ENCODE assay signal across 18 cellular contexts in genomic region chr1:235735630-235736029, GRCh38.
DNase-seq lines count a peak whose midpoint lies in the region; ATAC-seq and TF ChIP-seq lines count a peak whose summit lies in the region.
"Had no signal": no experiment of that assay in that cellular context is flagged by ENCODE, and none has a peak within 500 bp of the region (broad histone marks: within the 10 kb centered on the region; RNA-seq: fewer than 3 reads in every experiment).

No MANE protein-coding gene starts in this region.

- H3K4me1 Mint-ChIP-seq in stimulated activated naive CD8-positive, alpha-beta T cell treated with anti-CD3 and anti-CD28 coated beads, Interleukin-15, amount 100 ng/mL, for 72 hours, result no peaks in the 10 kb centered on the region
- H3K4me1 Mint-ChIP-seq in activated T-helper 17 cell treated with anti-CD3 and anti-CD28 coated beads, Interleukin-2, amount 50 U/mL, for 72 hours, result peaks cover 5% of the 10 kb centered on the region
- peaks cover 5 to 7% (median 5%) of the 10 kb centered on the region in 3 donors for H3K4me1 Mint-ChIP-seq in CD8-positive, alpha-beta memory T cell

- H3K36me3 ChIP-seq in CD8-positive, alpha-beta memory T cell (ENCODE audit: insufficient read depth, low read length), result no peaks in the 10 kb centered on the region

- no peaks in the 10 kb centered on the region for H3K27me3 Mint-ChIP-seq in stimulated activated naive CD8-positive, alpha-beta T cell treated with anti-CD3 and anti-CD28 coated beads, Interleukin-15, amount 100 ng/mL, for 72 hours
- no peaks in the 10 kb centered on the region for H3K27me3 Mint-ChIP-seq in activated T-helper 17 cell treated with anti-CD3 and anti-CD28 coated beads, Interleukin-2, amount 50 U/mL, for 72 hours
- no peaks in the 10 kb centered on the region for H3K27me3 Mint-ChIP-seq in CD8-positive, alpha-beta memory T cell

- no peak overlapping the region for H3K27ac ChIP-seq in foreskin keratinocyte
- H3K27ac ChIP-seq in CD8-positive, alpha-beta memory T cell (ENCODE audit: low read depth, low read length), result no peak overlapping the region
- H3K27ac ChIP-seq: A549, RWPE1 had no signal

- peaks cover 35% of the 10 kb centered on the region for H3K4me1 ChIP-seq in foreskin keratinocyte
- H3K4me1 ChIP-seq in CD8-positive, alpha-beta memory T cell (ENCODE audit: insufficient read depth, low read length), result no peaks in the 10 kb centered on the region

- no peak overlapping the region for H3K4me3 Mint-ChIP-seq in stimulated activated naive CD8-positive, alpha-beta T cell treated with anti-CD3 and anti-CD28 coated beads, Interleukin-15, amount 100 ng/mL, for 72 hours
- no peak overlapping the region for H3K4me3 Mint-ChIP-seq in activated T-helper 17 cell treated with anti-CD3 and anti-CD28 coated beads, Interleukin-2, amount 50 U/mL, for 72 hours
- H3K4me3 Mint-ChIP-seq in CD8-positive, alpha-beta memory T cell, result no peak overlapping the region

- peak; percentile 55 for ATAC-seq in stimulated activated naive CD8-positive, alpha-beta T cell treated with anti-CD3 and anti-CD28 coated beads, Interleukin-15, Interleukin-2, amounts not matched to agents 100 U/mL and 50 U/mL, for 24 hours
- ATAC-seq in stimulated activated naive CD8-positive, alpha-beta T cell treated with anti-CD3 and anti-CD28 coated beads, Interleukin-15, amount 100 ng/mL, for 72 hours, result no peak
- peak; percentile 62 for ATAC-seq in activated T-helper 17 cell treated with anti-CD3 and anti-CD28 coated beads, Interleukin-2, amount 50 U/mL, for 72 hours (replicated peaks)
- ATAC-seq in foreskin keratinocyte, result peak; percentile 37
- ATAC-seq: A549, PC-3 had no signal

- no peak overlapping the region for H3K27ac Mint-ChIP-seq in stimulated activated naive CD8-positive, alpha-beta T cell treated with anti-CD3 and anti-CD28 coated beads, Interleukin-15, amount 100 ng/mL, for 72 hours
- H3K27ac Mint-ChIP-seq in activated T-helper 17 cell treated with anti-CD3 and anti-CD28 coated beads, Interleukin-2, amount 50 U/mL, for 72 hours, result no peak overlapping the region
- H3K27ac Mint-ChIP-seq in CD8-positive, alpha-beta memory T cell, result no peak overlapping the region

- H3K27me3 ChIP-seq in foreskin keratinocyte, result no peaks in the 10 kb centered on the region
- H3K27me3 ChIP-seq in CD8-positive, alpha-beta memory T cell (ENCODE audit: insufficient read depth, low read length, poor library complexity, severe bottlenecking), result no peaks in the 10 kb centered on the region

- H3K9me3 Mint-ChIP-seq in stimulated activated naive CD8-positive, alpha-beta T cell treated with anti-CD3 and anti-CD28 coated beads, Interleukin-15, amount 100 ng/mL, for 72 hours, result no peaks in the 10 kb centered on the region
- no peaks in the 10 kb centered on the region for H3K9me3 Mint-ChIP-seq in activated T-helper 17 cell treated with anti-CD3 and anti-CD28 coated beads, Interleukin-2, amount 50 U/mL, for 72 hours
- H3K9me3 Mint-ChIP-seq in CD8-positive, alpha-beta memory T cell, result no peaks in the 10 kb centered on the region

- no peaks in the 10 kb centered on the region for H3K9me3 ChIP-seq in CD8-positive, alpha-beta memory T cell (ENCODE audit: low read length)
- H3K9me3 ChIP-seq: A549 had no signal

- no peak for DNase-seq in stimulated activated naive CD8-positive, alpha-beta T cell treated with anti-CD3 and anti-CD28 coated beads, Interleukin-15, Interleukin-2, amounts not matched to agents 100 U/mL and 50 U/mL, for 24 hours
- DNase-seq in stimulated activated naive CD8-positive, alpha-beta T cell treated with anti-CD3 and anti-CD28 coated beads, Interleukin-15, amount 100 ng/mL, for 72 hours, result no peak
- peak in 1 of 2 donors; percentile 29 for DNase-seq in foreskin keratinocyte
- DNase-seq in DMS153 treated with DMSO at 0.1 percent for 48 hours (lab: John Stamatoyannopoulos, UW; ENCODE audit: unreplicated experiment), result no peak
- DNase-seq in EL, result no peak
- no peak for DNase-seq in CD8-positive, alpha-beta memory T cell
- DNase-seq in stimulated activated CD4-positive, alpha-beta T cell treated with anti-CD3 and anti-CD28 coated beads, Interleukin-15, amount 100 ng/mL, for 24 hours, result no peak
- DNase-seq: C1 segment of cervical spinal cord, DMS153, KBM-7, NCI-H1436 treated with DMSO at 0.1 percent for 48 hours, NCI-H2081 treated with DMSO at 0.1 percent for 48 hours, NCI-H510A, NCI-H82, PC-3 had no signal

- no peak overlapping the region for H3K4me3 ChIP-seq in CD8-positive, alpha-beta memory T cell (ENCODE audit: low read length)
- H3K4me3 ChIP-seq: A549 had no signal

- peaks cover 65% of the 10 kb centered on the region for H3K36me3 Mint-ChIP-seq in activated T-helper 17 cell treated with anti-CD3 and anti-CD28 coated beads, Interleukin-2, amount 50 U/mL, for 72 hours (ENCODE audit: low read depth)
- peaks cover 13 to 59% (median 23%) of the 10 kb centered on the region in 3 donors for H3K36me3 Mint-ChIP-seq in CD8-positive, alpha-beta memory T cell

- no peak for TF ChIP-seq CTCF in foreskin keratinocyte (conservative IDR thresholded peaks at IDR 0.05)

- CTCF ChIA-PET in CD8-positive, alpha-beta memory T cell (lab: Charles Lee), result interaction anchor here (1.4 kb wide), 1 partner anchor 18 kb away, joined by 3 read pairs; no protein-coding TSS in a partner anchor

- POLR2A ChIA-PET in CD8-positive, alpha-beta memory T cell (lab: Charles Lee), result no interaction called here
